Comparison of ENCODE assay signal across 8 cellular contexts in genomic region chr16:8962393-8963009, GRCh38. TPM values are rescaled to one million over a fixed set of nuclear protein-coding genes. Genes with fewer than 3 reads are reported as not detected.
DNase-seq lines count a peak whose midpoint lies in the region; ATAC-seq lines count a peak whose summit lies in the region.

No MANE protein-coding gene starts in this region.

- H3K9ac ChIP-seq in iPS-20b (ENCODE audit: low read depth, low read length) = peak overlapping the region; percentile 78

- DNase-seq in D341Med (ENCODE audit: low spot score) (peak; percentile 53), H7 (peak; percentile 80), RPMI8226 (peak; percentile 95), NCI-H2196 treated with DMSO at 0.1 percent for 48 hours (lab: John Stamatoyannopoulos, UW; ENCODE audit: unreplicated experiment) (no peak)
- peak; percentile 40 to 79 for DNase-seq in activated naive CD4-positive, alpha-beta T cell treated with anti-CD3 and anti-CD28 coated beads, Interleukin-2, amount 50 U/mL, for 72 hours (ENCODE audit: low spot score in 2 of 2)
- DNase-seq in stimulated activated CD4-positive, alpha-beta T cell treated with anti-CD3 and anti-CD28 coated beads, Interleukin-2, amount 100 ng/mL, for 24 hours = peak; percentile 48 to 57

- peaks cover 49% of the 10 kb centered on the region for H3K4me1 ChIP-seq in iPS-20b (ENCODE audit: insufficient read depth, low read length)

- H3K4me3 ChIP-seq in H7 (ENCODE audit: insufficient read depth, low read depth, low read length) = peak overlapping the region; percentile 89
- H3K4me3 ChIP-seq in iPS-20b (ENCODE audit: low read length) = peak overlapping the region; percentile 84

- H3K36me3 Mint-ChIP-seq in activated naive CD4-positive, alpha-beta T cell treated with anti-CD3 and anti-CD28 coated beads, Interleukin-2, amount 50 U/mL, for 72 hours = peaks cover 12% of the 10 kb centered on the region in 2 donors

- no peak overlapping the region for H3K27ac ChIP-seq in iPS-20b (ENCODE audit: low read length)

- peaks cover 2% of the 10 kb centered on the region; the same call in 1 of the 2 replicates for H3K27me3 ChIP-seq in H7 (ENCODE audit: control insufficient read depth, insufficient read depth, low read length)
- peaks cover 22% of the 10 kb centered on the region for H3K27me3 ChIP-seq in iPS-20b (ENCODE audit: insufficient read depth, low read length)

- peak overlapping the region; percentile 86 to 93 for H3K27ac Mint-ChIP-seq in activated naive CD4-positive, alpha-beta T cell treated with anti-CD3 and anti-CD28 coated beads, Interleukin-2, amount 50 U/mL, for 72 hours

- no peaks in the 10 kb centered on the region for H3K9me3 Mint-ChIP-seq in activated naive CD4-positive, alpha-beta T cell treated with anti-CD3 and anti-CD28 coated beads, Interleukin-2, amount 50 U/mL, for 72 hours

- no peaks in the 10 kb centered on the region for H3K9me3 ChIP-seq in iPS-20b (ENCODE audit: insufficient read depth, low read depth, low read length)

- H3K36me3 ChIP-seq in H7 (replicated peaks; ENCODE audit: control insufficient read depth, insufficient read depth, low read length) (no peaks in the 10 kb centered on the region), iPS-20b (ENCODE audit: insufficient read depth, low read depth, low read length) (no peaks in the 10 kb centered on the region; the same call in 1 of the 2 replicates)

- peak; percentile 21 to 53 for ATAC-seq in activated naive CD4-positive, alpha-beta T cell treated with anti-CD3 and anti-CD28 coated beads, Interleukin-2, amount 50 U/mL, for 72 hours
- no peak for ATAC-seq in HG02840 (IDR thresholded peaks at IDR 0.05; ENCODE audit: low FRiP score, unreplicated experiment)

RNA-seq across cellular contexts. Expression of gene USP7, which starts 1.2 kb away (rescaled TPM):
- total RNA-seq in H7 (2014; rRNA removed; shearing (Covaris generic)) = 63.6 and 80.7 TPM in 2 replicates
- total RNA-seq in activated naive CD4-positive, alpha-beta T cell treated with anti-CD3 and anti-CD28 coated beads, Interleukin-2, amount 50 U/mL, for 72 hours = 100 to 1,000 TPM; 154 to 171 TPM
